14 cellular contexts compared by ENCODE assay signal in genomic region chr20:44218441-44218840, GRCh38. TPM values are rescaled to one million over a fixed set of nuclear protein-coding genes. Genes with fewer than 3 reads are reported as not detected.
A peak's percentile ranks its signal among the peaks of the same experiment; 100 is the strongest.
DNase-seq lines count a peak whose midpoint lies in the region; ATAC-seq, FAIRE-seq and TF ChIP-seq lines count a peak whose summit lies in the region.
"Had no signal": no experiment of that assay in that cellular context is flagged by ENCODE, and none has a peak within 500 bp of the region (broad histone marks: within the 10 kb centered on the region; RNA-seq: fewer than 3 reads in every experiment).

No MANE protein-coding gene starts in this region.

- H3K27ac ChIP-seq in naive thymus-derived CD4-positive, alpha-beta T cell (ENCODE audit: low read depth, low read length): peak overlapping the region; percentile 75
- H3K27ac ChIP-seq: coronary artery had no signal

- peak overlapping the region; percentile 81 for H3K4me3 Mint-ChIP-seq in activated T-helper 2 cell treated with anti-CD3 and anti-CD28 coated beads, Interferon-gamma antibody, Interleukin-2, Interleukin-4, amounts not matched to agents 10 μg/mL and 5 μg/mL and 100 μg/mL, durations not matched to agents 14 hours and 24 hours and 36 hours (ENCODE audit: low read depth)
- H3K4me3 Mint-ChIP-seq in naive thymus-derived CD4-positive, alpha-beta T cell: peak overlapping the region; percentile 76 to 90 (median 86)
- H3K4me3 Mint-ChIP-seq: GM23338 had no signal

- no peaks in the 10 kb centered on the region for H3K9me3 Mint-ChIP-seq in activated T-helper 2 cell treated with anti-CD3 and anti-CD28 coated beads, Interferon-gamma antibody, Interleukin-2, Interleukin-4, amounts not matched to agents 10 μg/mL and 5 μg/mL and 100 μg/mL, durations not matched to agents 14 hours and 24 hours and 36 hours
- H3K9me3 Mint-ChIP-seq in naive thymus-derived CD4-positive, alpha-beta T cell: peaks cover 0 to 1% (median 0%) of the 10 kb centered on the region in 11 donors
- H3K9me3 Mint-ChIP-seq: GM23338 had no signal

- intact Hi-C loops in activated T-helper 2 cell treated with anti-CD3 and anti-CD28 coated beads, Interferon-gamma antibody, Interleukin-2, Interleukin-4, amounts not matched to agents 10 μg/mL and 5 μg/mL and 100 μg/mL, durations not matched to agents 14 hours and 24 hours and 36 hours (cut with micrococcal nuclease): loop anchor here (5.0 to 10.0 kb wide), 4 partner anchors 246 to 516 kb away; no protein-coding TSS in a partner anchor
- intact Hi-C loops in naive thymus-derived CD4-positive, alpha-beta T cell (cut with micrococcal nuclease): loop anchor here (1.0 to 5.0 kb wide), 3 partner anchors 8 to 259 kb away; partner anchors contain the start of genes OSER1 (in 1 of the 2) and TTPAL (in 1 of the 2)

- no peaks in the 10 kb centered on the region for H3K36me3 Mint-ChIP-seq in activated T-helper 2 cell treated with anti-CD3 and anti-CD28 coated beads, Interferon-gamma antibody, Interleukin-2, Interleukin-4, amounts not matched to agents 10 μg/mL and 5 μg/mL and 100 μg/mL, durations not matched to agents 14 hours and 24 hours and 36 hours (ENCODE audit: low read depth)
- peaks cover 0 to 12% (median 6%) of the 10 kb centered on the region in 5 donors for H3K36me3 Mint-ChIP-seq in naive thymus-derived CD4-positive, alpha-beta T cell

- peak overlapping the region; percentile 29 for H3K27ac Mint-ChIP-seq in activated T-helper 2 cell treated with anti-CD3 and anti-CD28 coated beads, Interferon-gamma antibody, Interleukin-2, Interleukin-4, amounts not matched to agents 10 μg/mL and 5 μg/mL and 100 μg/mL, durations not matched to agents 14 hours and 24 hours and 36 hours
- H3K27ac Mint-ChIP-seq in naive thymus-derived CD4-positive, alpha-beta T cell: peak overlapping the region; percentile 81 to 99 (median 94)
- H3K27ac Mint-ChIP-seq: GM23338 had no signal

- CTCF ChIA-PET in naive thymus-derived CD4-positive, alpha-beta T cell (lab: Charles Lee): interaction anchor here (0.5 to 10.2 kb wide), 20 partner anchors 11 to 877 kb away, joined by 3 to 365 read pairs (median 5); partner anchors contain the start of genes FITM2 and TTPAL

- no peaks in the 10 kb centered on the region for H3K27me3 Mint-ChIP-seq in activated T-helper 2 cell treated with anti-CD3 and anti-CD28 coated beads, Interferon-gamma antibody, Interleukin-2, Interleukin-4, amounts not matched to agents 10 μg/mL and 5 μg/mL and 100 μg/mL, durations not matched to agents 14 hours and 24 hours and 36 hours (ENCODE audit: low read depth)
- H3K27me3 Mint-ChIP-seq in naive thymus-derived CD4-positive, alpha-beta T cell: no peaks in the 10 kb centered on the region

- H3K27me3 ChIP-seq in naive thymus-derived CD4-positive, alpha-beta T cell (ENCODE audit: control insufficient read depth in 2 of 2, insufficient read depth in 2 of 2, low read length in 2 of 2): no peaks in the 10 kb centered on the region
- no peaks in the 10 kb centered on the region for H3K27me3 ChIP-seq in H7 (ENCODE audit: control insufficient read depth, insufficient read depth, low read length)
- H3K27me3 ChIP-seq: transverse colon had no signal

- FAIRE-seq in GM12891 (lab: Jason Lieb, UNC): no peak
- FAIRE-seq: GM12892, GM19239 had no signal

- peaks cover 29 to 32% of the 10 kb centered on the region in 2 donors for H3K4me1 ChIP-seq in naive thymus-derived CD4-positive, alpha-beta T cell (ENCODE audit: control insufficient read depth in 2 of 2, insufficient read depth in 2 of 2, low read length in 2 of 2)

- POLR2A ChIA-PET in naive thymus-derived CD4-positive, alpha-beta T cell (lab: Charles Lee): interaction anchor here (0.7 to 8.5 kb wide), 10 partner anchors 8 to 485 kb away, joined by 3 to 165 read pairs (median 4); partner anchors contain the start of genes FITM2, OSER1 and TTPAL

- H3K36me3 ChIP-seq in naive thymus-derived CD4-positive, alpha-beta T cell (ENCODE audit: control insufficient read depth in 2 of 3, insufficient read depth in 3 of 3, low read length in 3 of 3): no peaks in the 10 kb centered on the region
- no peaks in the 10 kb centered on the region for H3K36me3 ChIP-seq in H7 (replicated peaks; ENCODE audit: control insufficient read depth, insufficient read depth, low read length)
- H3K36me3 ChIP-seq: transverse colon had no signal

- no peak for TF ChIP-seq POLR2A in GM12891 (IDR thresholded peaks at IDR 0.05; ENCODE audit: low read depth, low read length)

- no peaks in the 10 kb centered on the region for H3K9me3 ChIP-seq in naive thymus-derived CD4-positive, alpha-beta T cell (ENCODE audit: control insufficient read depth in 2 of 3, low read length in 3 of 3)
- H3K9me3 ChIP-seq: transverse colon had no signal

- peak overlapping the region; percentile 57 for H3K4me3 ChIP-seq in naive thymus-derived CD4-positive, alpha-beta T cell (ENCODE audit: low read length)
- no peak overlapping the region for H3K4me3 ChIP-seq in H7 (ENCODE audit: insufficient read depth, low read depth, low read length)
- H3K4me3 ChIP-seq: coronary artery, GM23338, transverse colon had no signal

- peaks cover 45% of the 10 kb centered on the region for H3K4me1 Mint-ChIP-seq in activated T-helper 2 cell treated with anti-CD3 and anti-CD28 coated beads, Interferon-gamma antibody, Interleukin-2, Interleukin-4, amounts not matched to agents 10 μg/mL and 5 μg/mL and 100 μg/mL, durations not matched to agents 14 hours and 24 hours and 36 hours (ENCODE audit: low read depth)
- H3K4me1 Mint-ChIP-seq in naive thymus-derived CD4-positive, alpha-beta T cell: peaks cover 40 to 87% (median 69%) of the 10 kb centered on the region in 7 donors

- DNase-seq in GM12891 (ENCODE audit: insufficient read length, low spot score) (no peak), T-helper 1 cell (peak in 4 of 5 donors; percentile 20 to 51 (median 39)), cortex of kidney (lab: John Stamatoyannopoulos, UW) (no peak), NCI-H510A treated with DMSO at 0.1 percent for 48 hours (lab: John Stamatoyannopoulos, UW) (no peak), H7 (no peak)
- peak; percentile 41 for DNase-seq in activated T-helper 2 cell treated with anti-CD3 and anti-CD28 coated beads, Interferon-gamma antibody, Interleukin-2, Interleukin-4, amounts not matched to agents 10 μg/mL and 5 μg/mL and 100 μg/mL, durations not matched to agents 14 hours and 24 hours and 36 hours (ENCODE audit: low spot score)
- DNase-seq in naive thymus-derived CD4-positive, alpha-beta T cell: peak in 7 of 9 donors; percentile 59 to 75 (median 72)
- DNase-seq: NCI-H2227 treated with DMSO at 0.1 percent for 48 hours, transverse colon had no signal

- ATAC-seq in naive thymus-derived CD4-positive, alpha-beta T cell: peak; percentile 68
- no peak for ATAC-seq in HG02678 (IDR thresholded peaks at IDR 0.05; ENCODE audit: unreplicated experiment)
- ATAC-seq: GM23338 had no signal

TF ChIP-seq in GM12891, 5 proteins besides CTCF, POLR2A, EP300 and RAD21:
- TF ChIP-seq SPI1 (IDR thresholded peaks at IDR 0.05; ENCODE audit: low read depth, low read length): peak; percentile 12; the same call in 1 of the 2 replicates
- TF ChIP-seq TAF1 (IDR thresholded peaks at IDR 0.05; ENCODE audit: low read depth, low read length): no peak
- no peak for TF ChIP-seq POU2F2 (IDR thresholded peaks at IDR 0.05; ENCODE audit: low read depth, low read length)
- TF ChIP-seq PAX5 (IDR thresholded peaks at IDR 0.05; ENCODE audit: insufficient read depth, low read length, severe bottlenecking): no peak
- no peak for TF ChIP-seq POLR2AphosphoS5 (IDR thresholded peaks at IDR 0.05; ENCODE audit: low read depth, low read length)
TF ChIP-seq in GM12891: peak in this region for 1.

RNA-seq across cellular contexts. Expression of gene OSER1, which starts 7.9 kb away (rescaled TPM):
- polyA plus RNA-seq in GM12891 (2012; ENCODE audit: low read depth, missing spikeins): 24.7 TPM
- total RNA-seq in activated T-helper 2 cell treated with anti-CD3 and anti-CD28 coated beads, Interferon-gamma antibody, Interleukin-2, Interleukin-4, amounts not matched to agents 10 μg/mL and 5 μg/mL and 100 μg/mL, durations not matched to agents 14 hours and 24 hours and 36 hours: 21.4 and 22.4 TPM in 2 replicates
- 100 to 1,000 TPM in 1 of 5 experiments, 10 to 100 TPM in 4; 25.0 to 115 (median 43.0) TPM for total RNA-seq in naive thymus-derived CD4-positive, alpha-beta T cell
- polyA plus RNA-seq in naive thymus-derived CD4-positive, alpha-beta T cell: 10 to 100 TPM; 36.2 to 62.0 TPM
- 28.5 and 33.0 TPM in 2 replicates for total RNA-seq in H7 (2014; rRNA removed; shearing (Covaris generic))

RNA-seq across cellular contexts. Expression of gene GDAP1L1, which starts 28.7 kb away (rescaled TPM):
- polyA plus RNA-seq in GM12891 (2012; ENCODE audit: low read depth, missing spikeins): 0.33 TPM
- total RNA-seq in activated T-helper 2 cell treated with anti-CD3 and anti-CD28 coated beads, Interferon-gamma antibody, Interleukin-2, Interleukin-4, amounts not matched to agents 10 μg/mL and 5 μg/mL and 100 μg/mL, durations not matched to agents 14 hours and 24 hours and 36 hours: not detected in 2 replicates
- total RNA-seq in naive thymus-derived CD4-positive, alpha-beta T cell: not detected
- not detected for polyA plus RNA-seq in naive thymus-derived CD4-positive, alpha-beta T cell
- total RNA-seq in H7 (2014; rRNA removed; shearing (Covaris generic)): 6.1 and 6.8 TPM in 2 replicates
- total RNA-seq: transverse colon had no signal

RNA-seq across cellular contexts. Expression of gene JPH2, which starts 31.5 kb away (rescaled TPM):
- polyA plus RNA-seq in GM12891 (2012; ENCODE audit: low read depth, missing spikeins): 0.06 TPM
- total RNA-seq in activated T-helper 2 cell treated with anti-CD3 and anti-CD28 coated beads, Interferon-gamma antibody, Interleukin-2, Interleukin-4, amounts not matched to agents 10 μg/mL and 5 μg/mL and 100 μg/mL, durations not matched to agents 14 hours and 24 hours and 36 hours: 0.11 TPM in 1 of 2 replicates, not detected in the other
- under 1 TPM in 2 of 5 experiments, not detected in 3; 0.07 to 0.17 TPM for total RNA-seq in naive thymus-derived CD4-positive, alpha-beta T cell
- not detected for polyA plus RNA-seq in naive thymus-derived CD4-positive, alpha-beta T cell
- 0.67 and 0.69 TPM in 2 replicates for total RNA-seq in H7 (2014; rRNA removed; shearing (Covaris generic))

Comparison
In these comparisons a context has a peak if more than half of its experiments do, and no peak if none do; other contexts are left out.
1. DNase-seq: peak in T-helper 1 cell (4 of 5), activated T-helper 2 cell treated with anti-CD3 and anti-CD28 coated beads, Interferon-gamma antibody, Interleukin-2, Interleukin-4, amounts not matched to agents 10 μg/mL and 5 μg/mL and 100 μg/mL, durations not matched to agents 14 hours and 24 hours and 36 hours (single experiment) and naive thymus-derived CD4-positive, alpha-beta T cell (7 of 9); none in GM12891 (single experiment), cortex of kidney (single experiment), NCI-H510A treated with DMSO at 0.1 percent for 48 hours (single experiment) and H7 (single experiment).